In genomic region chr3:72810659-72811434, GRCh38 we compare ENCODE assay signal across 1 cellular context.
TF ChIP-seq lines count a peak whose summit lies in the region.

No MANE protein-coding gene starts in this region.

TF ChIP-seq in GM23338, 12 proteins besides CTCF, POLR2A, EP300 and RAD21:
- no peak for TF ChIP-seq ZNF462 (CRISPR knock-in tag; IDR thresholded peaks at IDR 0.05)
- TF ChIP-seq, protein P1, sequence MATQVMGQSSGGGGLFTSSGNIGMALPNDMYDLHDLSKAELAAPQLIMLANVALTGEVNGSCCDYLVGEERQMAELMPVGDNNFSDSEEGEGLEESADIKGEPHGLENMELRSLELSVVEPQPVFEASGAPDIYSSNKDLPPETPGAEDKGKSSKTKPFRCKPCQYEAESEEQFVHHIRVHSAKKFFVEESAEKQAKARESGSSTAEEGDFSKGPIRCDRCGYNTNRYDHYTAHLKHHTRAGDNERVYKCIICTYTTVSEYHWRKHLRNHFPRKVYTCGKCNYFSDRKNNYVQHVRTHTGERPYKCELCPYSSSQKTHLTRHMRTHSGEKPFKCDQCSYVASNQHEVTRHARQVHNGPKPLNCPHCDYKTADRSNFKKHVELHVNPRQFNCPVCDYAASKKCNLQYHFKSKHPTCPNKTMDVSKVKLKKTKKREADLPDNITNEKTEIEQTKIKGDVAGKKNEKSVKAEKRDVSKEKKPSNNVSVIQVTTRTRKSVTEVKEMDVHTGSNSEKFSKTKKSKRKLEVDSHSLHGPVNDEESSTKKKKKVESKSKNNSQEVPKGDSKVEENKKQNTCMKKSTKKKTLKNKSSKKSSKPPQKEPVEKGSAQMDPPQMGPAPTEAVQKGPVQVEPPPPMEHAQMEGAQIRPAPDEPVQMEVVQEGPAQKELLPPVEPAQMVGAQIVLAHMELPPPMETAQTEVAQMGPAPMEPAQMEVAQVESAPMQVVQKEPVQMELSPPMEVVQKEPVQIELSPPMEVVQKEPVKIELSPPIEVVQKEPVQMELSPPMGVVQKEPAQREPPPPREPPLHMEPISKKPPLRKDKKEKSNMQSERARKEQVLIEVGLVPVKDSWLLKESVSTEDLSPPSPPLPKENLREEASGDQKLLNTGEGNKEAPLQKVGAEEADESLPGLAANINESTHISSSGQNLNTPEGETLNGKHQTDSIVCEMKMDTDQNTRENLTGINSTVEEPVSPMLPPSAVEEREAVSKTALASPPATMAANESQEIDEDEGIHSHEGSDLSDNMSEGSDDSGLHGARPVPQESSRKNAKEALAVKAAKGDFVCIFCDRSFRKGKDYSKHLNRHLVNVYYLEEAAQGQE (IDR thresholded peaks at IDR 0.05; ENCODE audit: unreplicated experiment), result no peak
- TF ChIP-seq ZNF331 (CRISPR knock-in tag; IDR thresholded peaks at IDR 0.05; ENCODE audit: low read depth), result no peak
- no peak for TF ChIP-seq JUNB (IDR thresholded peaks at IDR 0.05; ENCODE audit: unreplicated experiment)
- no peak for TF ChIP-seq EZH2 (IDR thresholded peaks at IDR 0.05; ENCODE audit: low read depth, unreplicated experiment)
- no peak for TF ChIP-seq ZNF114 (CRISPR knock-in tag; IDR thresholded peaks at IDR 0.05)
- no peak for TF ChIP-seq NANOG (IDR thresholded peaks at IDR 0.05; ENCODE audit: borderline replicate concordance)
- no peak for TF ChIP-seq STAT1 (IDR thresholded peaks at IDR 0.05; ENCODE audit: unreplicated experiment)
- no peak for TF ChIP-seq CREB1 (CRISPR knock-in tag; IDR thresholded peaks at IDR 0.05; ENCODE audit: low read depth)
- TF ChIP-seq ETS1 (IDR thresholded peaks at IDR 0.05), result no peak
- no peak for TF ChIP-seq EZH2phosphoT487 (IDR thresholded peaks at IDR 0.05; ENCODE audit: unreplicated experiment)
- TF ChIP-seq POLR2AphosphoS5 (IDR thresholded peaks at IDR 0.05; ENCODE audit: low read depth), result no peak
